8 cellular contexts compared by ENCODE assay signal in genomic region chrX:49878834-49879655, GRCh38. TPM values are rescaled to one million over a fixed set of nuclear protein-coding genes. Genes with fewer than 3 reads are reported as not detected.
DNase-seq lines count a peak whose midpoint lies in the region; ATAC-seq and TF ChIP-seq lines count a peak whose summit lies in the region.

Gene USP27X (plus strand): TSS chrX:49879484. CDS start chrX:49880308, 824 bp downstream.

- no peaks in the 10 kb centered on the region for H3K9me3 ChIP-seq in prostate gland

- H3K9me3 Mint-ChIP-seq in T-cell: no peaks in the 10 kb centered on the region

- peaks cover 22 to 39% (median 30%) of the 10 kb centered on the region in 3 donors for H3K4me1 Mint-ChIP-seq in T-cell

- H3K4me3 ChIP-seq in GM12875 (ENCODE audit: low read depth, low read length) (peak within 1 kb of the TSS; percentile 66), prostate gland (peak within 1 kb of the TSS; percentile 44 to 53), urinary bladder (ENCODE audit: low read depth, low read length) (peak within 1 kb of the TSS; percentile 57)

- intact Hi-C loops in left ventricle myocardium superior (cut with micrococcal nuclease): no loop called here
- intact Hi-C loops in prostate gland (cut with DNase I): no loop called here

- H3K27ac Mint-ChIP-seq in T-cell: peak within 1 kb of the TSS; percentile 79 to 84

- H3K27ac ChIP-seq in prostate gland: peak within 1 kb of the TSS; percentile 79 to 82
- H3K27ac ChIP-seq in urinary bladder (ENCODE audit: low read depth): peak within 1 kb of the TSS; percentile 68

- no peaks in the 10 kb centered on the region for H3K4me1 ChIP-seq in prostate gland (replicated peaks)
- peaks cover 3% of the 10 kb centered on the region for H3K4me1 ChIP-seq in urinary bladder (ENCODE audit: insufficient read depth)

- H3K27me3 ChIP-seq in prostate gland (replicated peaks; ENCODE audit: insufficient read depth): no peaks in the 10 kb centered on the region

- DNase-seq in NCI-H1105 treated with DMSO at 0.1 percent for 48 hours (lab: John Stamatoyannopoulos, UW) (peak; percentile 59), T-cell (peak; percentile 60 to 83 (median 76)), amniotic epithelial cell (ENCODE audit: low read depth) (peak; percentile 86), left ventricle myocardium superior (peak; percentile 85), prostate gland (ENCODE audit: low spot score) (peak; percentile 66)

- peak; percentile 91 for ATAC-seq in HG02759 (IDR thresholded peaks at IDR 0.05; ENCODE audit: unreplicated experiment)
- ATAC-seq in T-cell (replicated peaks in 1 of 4): peak; percentile 90 to 93 (median 92)
- peak; percentile 96 for ATAC-seq in left ventricle myocardium superior

- TF ChIP-seq CTCF in GM12875 (IDR thresholded peaks at IDR 0.05; ENCODE audit: borderline replicate concordance, insufficient read depth, low read depth, low read length) (peak; percentile 53; the same call in 1 of the 2 replicates), prostate gland (IDR thresholded peaks at IDR 0.05) (peak; percentile 24 to 53 (median 41))

- CTCF ChIA-PET in T-cell (lab: Charles Lee): interaction anchor here (0.6 to 1.8 kb wide), 4 partner anchors 42 to 521 kb away, joined by 3 to 8 read pairs (median 4); partner anchors contain the start of gene CLCN5 (in 1 of the 2)

- peak; percentile 68 for TF ChIP-seq POLR2A in prostate gland (IDR thresholded peaks at IDR 0.05)

- under 1% methylated on average over 41 of the region's 60 CpGs for WGBS in prostate gland
- WGBS in urinary bladder: under 1% methylated on average over 59 of the region's 60 CpGs

- H3K36me3 ChIP-seq in prostate gland (no peaks in the 10 kb centered on the region), urinary bladder (ENCODE audit: insufficient read depth) (no peaks in the 10 kb centered on the region)

- POLR2A ChIA-PET in T-cell (lab: Charles Lee): no interaction called here

- peaks cover 0 to 4% of the 10 kb centered on the region in 2 donors for H3K27me3 Mint-ChIP-seq in T-cell

- H3K36me3 Mint-ChIP-seq in T-cell: peaks cover 4% of the 10 kb centered on the region

- peak within 1 kb of the TSS; percentile 78 to 86 (median 79) for H3K4me3 Mint-ChIP-seq in T-cell

RNA-seq across cellular contexts. Expression of gene USP27X, which starts in this region (rescaled TPM):
- 1 to 10 TPM; 2.9 to 5.3 (median 3.7) TPM for total RNA-seq in T-cell
- total RNA-seq in left ventricle myocardium superior: 1.9 TPM
- 1 to 10 TPM; 2.0 to 3.5 TPM for total RNA-seq in prostate gland
- total RNA-seq in urinary bladder: 5.4 TPM
- polyA plus RNA-seq in urinary bladder: 5.9 TPM

Comparison
In these comparisons a context has a peak if more than half of its experiments do, and no peak if none do; other contexts are left out.
1. Peak in every context shown above with its lines: DNase-seq, ATAC-seq, H3K4me3 ChIP-seq and H3K27ac ChIP-seq.